Comparison of ENCODE assay signal across 2 cellular contexts in the genomic region with DNA sequence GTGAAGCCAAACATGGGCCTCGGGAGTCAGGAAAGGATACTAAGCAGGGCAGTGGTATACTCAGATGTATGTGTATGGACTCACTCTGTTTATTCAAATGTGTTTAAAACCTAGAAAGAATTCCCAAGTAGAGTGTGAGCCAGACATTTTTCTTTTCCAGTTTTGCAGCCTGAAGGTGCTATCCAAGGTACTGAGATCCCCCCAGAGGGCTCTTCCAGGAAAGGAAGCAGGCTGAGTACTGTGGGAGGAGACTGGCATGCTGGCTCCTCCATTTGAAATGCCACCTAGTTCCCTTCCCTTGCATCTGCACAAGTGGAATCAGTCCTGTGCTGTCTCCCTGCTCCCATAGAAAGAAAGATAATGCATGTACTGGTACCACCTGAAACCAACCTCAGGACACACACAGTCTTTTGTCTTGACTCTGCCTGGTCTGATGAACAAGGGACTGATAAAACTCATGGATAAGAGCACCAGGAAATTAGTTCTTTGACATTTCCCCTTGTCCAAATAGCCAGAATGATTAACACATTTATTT.
TF ChIP-seq lines count a peak whose summit lies in the region.

No MANE protein-coding gene starts in this region.

TF ChIP-seq in SK-N-SH, 30 proteins besides CTCF, POLR2A, EP300 and RAD21 (continued from another document):
- TF ChIP-seq REST (IDR thresholded peaks at IDR 0.05; ENCODE audit: low read depth, low read length) (peak; percentile 92), NFIC (IDR thresholded peaks at IDR 0.05; ENCODE audit: borderline replicate concordance) (no peak), USF1 (IDR thresholded peaks at IDR 0.05; ENCODE audit: borderline replicate concordance, low read depth) (no peak)

TF ChIP-seq in SK-N-SH treated with all-trans-retinoic acid at 6 μM for 48 hours, 23 proteins besides CTCF, POLR2A, EP300 and RAD21 (continued from another document):
- TF ChIP-seq PATZ1 (CRISPR knock-in tag; IDR thresholded peaks at IDR 0.05; ENCODE audit: borderline replicate concordance) (no peak), ZFP30 (CRISPR knock-in tag; IDR thresholded peaks at IDR 0.05) (no peak), BACH2 (CRISPR knock-in tag; IDR thresholded peaks at IDR 0.05; ENCODE audit: borderline replicate concordance) (no peak), TOX (CRISPR knock-in tag; IDR thresholded peaks at IDR 0.05; ENCODE audit: borderline replicate concordance) (no peak), PPARA (CRISPR knock-in tag; IDR thresholded peaks at IDR 0.05; ENCODE audit: borderline replicate concordance) (no peak), CSDC2 (CRISPR knock-in tag; IDR thresholded peaks at IDR 0.05) (no peak), ZNF565 (CRISPR knock-in tag; conservative IDR thresholded peaks at IDR 0.05; ENCODE audit: low read depth) (no peak), GLIS3 (CRISPR knock-in tag; IDR thresholded peaks at IDR 0.05) (no peak)
